Comparison of ENCODE assay signal across 8 cellular contexts in genomic region chr5:892390-893136, GRCh38. TPM values are rescaled to one million over a fixed set of nuclear protein-coding genes. Genes with fewer than 3 reads are reported as not detected.
DNase-seq lines count a peak whose midpoint lies in the region; ATAC-seq and TF ChIP-seq lines count a peak whose summit lies in the region.

BRD9 (minus strand) TSS chr5:892801; CDS start chr5:892657, 144 bp downstream.
TRIP13 (plus strand) TSS chr5:892884; CDS start chr5:892999, 115 bp downstream.

- H3K4me3 ChIP-seq in DOHH2 (ENCODE audit: low read length) (peak within 1 kb of the TSS; percentile 95), RWPE2 (ENCODE audit: severe bottlenecking) (peak within 1 kb of the TSS; percentile 80), neuron (ENCODE audit: low read length) (peak within 1 kb of the TSS; percentile 98), subcutaneous abdominal adipose tissue (ENCODE audit: low read depth in 1 of 5, low read length in 5 of 5) (peak within 1 kb of the TSS; percentile 83 to 95 (median 90))

- H3K27me3 ChIP-seq in DOHH2 (ENCODE audit: control insufficient read depth, low read length) (no peaks in the 10 kb centered on the region), RWPE2 (ENCODE audit: insufficient read depth, poor library complexity, severe bottlenecking) (no peaks in the 10 kb centered on the region), foreskin keratinocyte (no peaks in the 10 kb centered on the region), neuron (ENCODE audit: insufficient read depth, low read length) (no peaks in the 10 kb centered on the region), subcutaneous abdominal adipose tissue (ENCODE audit: control insufficient read depth in 5 of 5, insufficient read depth in 4 of 5, low read length in 5 of 5) (no peaks in the 10 kb centered on the region)

- no peaks in the 10 kb centered on the region for H4K20me1 ChIP-seq in DOHH2 (ENCODE audit: control insufficient read depth, insufficient read depth, low read depth, low read length)

- no peaks in the 10 kb centered on the region for H3K27me3 Mint-ChIP-seq in IgD-negative memory B cell

- H3K36me3 Mint-ChIP-seq in IgD-negative memory B cell, result peaks cover 3% of the 10 kb centered on the region

- H3K9me3 Mint-ChIP-seq in IgD-negative memory B cell, result no peaks in the 10 kb centered on the region

- ATAC-seq in GM21576 (IDR thresholded peaks at IDR 0.05; ENCODE audit: unreplicated experiment) (peak; percentile 94), RWPE2 (ENCODE audit: low read depth) (peak; percentile 89), foreskin keratinocyte (peak; percentile 93)

- H2AFZ ChIP-seq in neuron (ENCODE audit: low read depth, low read length), result peak within 1 kb of the TSS; percentile 91

- H3K4me3 Mint-ChIP-seq in IgD-negative memory B cell, result peak within 1 kb of the TSS; percentile 87 to 96 (median 91)

- H3K79me2 ChIP-seq in DOHH2 (ENCODE audit: control insufficient read depth, low read length), result peaks cover 94% of the 10 kb centered on the region

- H3K27ac Mint-ChIP-seq in IgD-negative memory B cell, result peak within 1 kb of the TSS; percentile 64 to 93 (median 77)

- TF ChIP-seq CTCF in DOHH2 (IDR thresholded peaks at IDR 0.05; ENCODE audit: low read depth, low read length, poor library complexity, severe bottlenecking), result no peak
- peak; percentile 7 for TF ChIP-seq CTCF in RWPE2 (IDR thresholded peaks at IDR 0.05; ENCODE audit: poor library complexity, severe bottlenecking)
- TF ChIP-seq CTCF in foreskin keratinocyte (conservative IDR thresholded peaks at IDR 0.05), result no peak

- H3K9ac ChIP-seq in subcutaneous abdominal adipose tissue (ENCODE audit: low read length in 5 of 5), result peak within 1 kb of the TSS; percentile 80 to 92 (median 91)

- H3K9me3 ChIP-seq in DOHH2 (ENCODE audit: control insufficient read depth, insufficient read depth, low read length), result no peaks in the 10 kb centered on the region
- H3K9me3 ChIP-seq in RWPE2 (ENCODE audit: severe bottlenecking), result no peaks in the 10 kb centered on the region
- H3K9me3 ChIP-seq in neuron (ENCODE audit: low read length), result no peaks in the 10 kb centered on the region
- H3K9me3 ChIP-seq in subcutaneous abdominal adipose tissue (ENCODE audit: control insufficient read depth in 5 of 5, low read length in 5 of 5), result no peaks in the 10 kb centered on the region

- H3K4me1 ChIP-seq in DOHH2 (ENCODE audit: control insufficient read depth, low read length), result peaks cover 24% of the 10 kb centered on the region
- peaks cover 5% of the 10 kb centered on the region for H3K4me1 ChIP-seq in RWPE2 (ENCODE audit: insufficient read depth, poor library complexity, severe bottlenecking)
- H3K4me1 ChIP-seq in foreskin keratinocyte, result no peaks in the 10 kb centered on the region
- H3K4me1 ChIP-seq in neuron (ENCODE audit: insufficient read depth, low read length), result peaks cover 22% of the 10 kb centered on the region
- peaks cover 2 to 40% (median 34%) of the 10 kb centered on the region in 5 donors for H3K4me1 ChIP-seq in subcutaneous abdominal adipose tissue (ENCODE audit: control insufficient read depth in 5 of 5, insufficient read depth in 5 of 5, low read length in 5 of 5)

- H3K27ac ChIP-seq in DOHH2 (ENCODE audit: low read depth, low read length) (peak within 1 kb of the TSS; percentile 52), RWPE2 (ENCODE audit: poor library complexity, severe bottlenecking) (peak within 1 kb of the TSS; percentile 62), foreskin keratinocyte (peak within 1 kb of the TSS; percentile 100), subcutaneous abdominal adipose tissue (ENCODE audit: low read depth, low read length) (peak within 1 kb of the TSS; percentile 69)

- peak within 1 kb of the TSS; percentile 80 for H3K4me2 ChIP-seq in DOHH2 (ENCODE audit: low read length)

- no peaks in the 10 kb centered on the region for H3F3A ChIP-seq in DOHH2 (ENCODE audit: control insufficient read depth, insufficient read depth)

- H3K36me3 ChIP-seq in DOHH2 (ENCODE audit: control insufficient read depth, low read length) (peaks cover 83% of the 10 kb centered on the region), RWPE2 (ENCODE audit: low read depth) (peaks cover 68% of the 10 kb centered on the region), neuron (ENCODE audit: insufficient read depth, low read length) (peaks cover 56% of the 10 kb centered on the region), subcutaneous abdominal adipose tissue (ENCODE audit: control insufficient read depth in 5 of 5, insufficient read depth in 5 of 5, low read length in 5 of 5) (peaks cover 4 to 35% (median 29%) of the 10 kb centered on the region in 5 donors)

- peaks cover 4 to 7% (median 6%) of the 10 kb centered on the region in 3 donors for H3K4me1 Mint-ChIP-seq in IgD-negative memory B cell

- no peaks in the 10 kb centered on the region for H3K9me2 ChIP-seq in DOHH2 (replicated peaks; ENCODE audit: control insufficient read depth, low read length)

- no peak for DNase-seq in RWPE2 (ENCODE audit: low spot score)
- DNase-seq in activated gamma-delta T cell (lab: John Stamatoyannopoulos, UW), result peak; percentile 72
- peak; percentile 20 to 52 for DNase-seq in foreskin keratinocyte

RNA-seq across cellular contexts. Expression of gene BRD9, which starts in this region (rescaled TPM):
- polyA plus RNA-seq in IgD-negative memory B cell (19.3 TPM), foreskin keratinocyte (29.3 and 31.6 TPM in 2 replicates)
- 35.1 and 38.6 TPM in 2 replicates for total RNA-seq in foreskin keratinocyte

RNA-seq across cellular contexts. Expression of gene TRIP13, which starts in this region (rescaled TPM):
- polyA plus RNA-seq in IgD-negative memory B cell (1.6 TPM), foreskin keratinocyte (27.7 and 37.9 TPM in 2 replicates)
- 43.4 and 58.3 TPM in 2 replicates for total RNA-seq in foreskin keratinocyte

Comparison
In these comparisons a context has a peak if more than half of its experiments do, and no peak if none do; other contexts are left out.
1. RNA of gene TRIP13 (polyA plus RNA-seq): 27.7 to 37.9 TPM in foreskin keratinocyte; 1.6 TPM in IgD-negative memory B cell (single experiment); every median in the first group is over 10 times any median in the second.
2. Peak in every context shown above with its lines, with median percentiles within 50 percentile points of each other: H3K27ac ChIP-seq, H3K4me3 ChIP-seq and ATAC-seq.